19 cellular contexts compared by ENCODE assay signal in the genomic region with DNA sequence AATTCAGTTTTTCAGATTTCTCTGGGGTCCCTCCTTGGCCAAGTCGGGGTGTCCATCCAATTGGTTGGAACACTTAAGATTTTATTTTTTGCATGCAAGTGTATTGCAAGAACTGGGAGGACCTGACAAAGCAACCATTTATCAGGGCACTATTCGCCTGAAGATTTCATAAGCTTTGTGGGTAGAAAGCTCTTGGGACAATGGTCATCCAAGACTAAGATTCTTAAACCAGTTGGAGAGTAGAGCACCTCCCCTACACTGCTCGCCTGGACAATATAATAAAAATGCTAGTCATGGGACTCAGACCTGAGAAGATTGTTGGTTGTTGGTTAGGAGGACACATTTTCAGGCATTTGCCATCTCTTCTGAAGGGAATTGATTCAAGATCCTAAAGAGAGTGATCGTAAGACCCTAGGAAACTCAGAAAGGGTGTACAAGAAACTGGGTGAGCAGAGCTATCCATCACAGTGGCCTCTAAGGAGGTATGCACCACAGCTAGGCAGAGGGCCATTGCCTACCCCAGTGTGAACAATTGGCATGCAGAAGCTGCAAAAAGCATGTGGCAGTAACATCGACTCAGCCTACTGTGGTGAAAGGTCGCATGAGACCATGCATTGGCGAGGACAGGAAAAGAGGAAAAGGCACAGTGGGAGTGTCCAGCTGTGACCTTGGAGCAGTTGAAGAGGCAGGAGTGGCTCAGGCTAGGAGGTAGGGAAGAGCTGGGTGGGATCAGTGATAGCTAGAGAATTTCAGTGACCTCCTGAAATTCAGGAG.
"Had no signal": no experiment of that assay in that cellular context is flagged by ENCODE, and none has a peak within 500 bp of the region (broad histone marks: within the 10 kb centered on the region; RNA-seq: fewer than 3 reads in every experiment).

No MANE protein-coding gene starts in this region.

- H2AFZ ChIP-seq: parathyroid adenoma had no signal

- DNase-seq: effector memory CD4-positive, alpha-beta T cell; heart left ventricle; hippocampal formation; kidney glomerular epithelial cell; midbrain; psoas muscle; retina; sigmoid colon; stimulated activated CD4-positive, alpha-beta T cell treated with anti-CD3 and anti-CD28 coated beads, Interleukin-2, amount 100 ng/mL, for 24 hours; stimulated activated CD4-positive, alpha-beta T cell treated with anti-CD3 and anti-CD28 coated beads, Interleukin-4, amount 100 ng/mL, for 4 hours; stimulated activated naive B cell treated with anti-CD40 and anti-IgM and Interleukin-4, amounts not matched to agents 10 μg/mL and 1 μg/mL and 100 μg/mL, for 72 hours; stimulated activated naive CD8-positive, alpha-beta T cell treated with anti-CD3 and anti-CD28 coated beads, Interleukin-15, amount 100 ng/mL, for 72 hours; substantia nigra; uterus had no signal

- H3K4me3 ChIP-seq: heart left ventricle, psoas muscle, sigmoid colon, skin epidermis, thoracic aorta, uterus had no signal

- H3K27ac ChIP-seq: heart left ventricle, parathyroid adenoma, psoas muscle, sigmoid colon, skin epidermis, thoracic aorta, uterus had no signal

- H3K9ac ChIP-seq: parathyroid adenoma had no signal

- H3K36me3 ChIP-seq: heart left ventricle, sigmoid colon, thoracic aorta, uterus had no signal

- H3K9me3 ChIP-seq: psoas muscle, thoracic aorta, uterus had no signal

- H3K4me1 ChIP-seq: heart left ventricle, parathyroid adenoma, sigmoid colon, uterus had no signal

- H3K27me3 ChIP-seq: heart left ventricle, sigmoid colon, uterus had no signal

- ATAC-seq: esophagus mucosa; heart left ventricle; natural killer cell treated with Interleukin-12 subunit alpha and Interleukin-12 subunit beta and Interleukin-15 and Interleukin-18, amount 100 ng/mL, for 72 hours; psoas muscle; stimulated activated naive B cell treated with anti-CD40 and anti-IgM and Interleukin-4, amounts not matched to agents 10 μg/mL and 1 μg/mL and 100 μg/mL, for 72 hours; stimulated activated naive CD8-positive, alpha-beta T cell treated with anti-CD3 and anti-CD28 coated beads, Interleukin-15, amount 100 ng/mL, for 72 hours had no signal
